In genomic region chr1:226541631-226542622, GRCh38 we compare ENCODE assay signal across 14 cellular contexts. TPM values are rescaled to one million over a fixed set of nuclear protein-coding genes. Genes with fewer than 3 reads are reported as not detected.
DNase-seq lines count a peak whose midpoint lies in the region; ATAC-seq and TF ChIP-seq lines count a peak whose summit lies in the region.
"Had no signal": no experiment of that assay in that cellular context is flagged by ENCODE, and none has a peak within 500 bp of the region (broad histone marks: within the 10 kb centered on the region; RNA-seq: fewer than 3 reads in every experiment).

No MANE protein-coding gene starts in this region.

- H3K4me3 ChIP-seq in epithelial cell of esophagus (ENCODE audit: low read length), result no peak overlapping the region
- H3K4me3 ChIP-seq in neuronal stem cell (ENCODE audit: low read length in 2 of 2), result no peak overlapping the region
- H3K4me3 ChIP-seq: BLaER1 treated with 17β-estradiol and CSF1 and Interleukin-3, amounts not matched to agents 10 nM and 100 nM; skin epidermis had no signal

- no peak overlapping the region for H2BK5ac ChIP-seq in neuronal stem cell (ENCODE audit: low read length)

- no peak overlapping the region for H3K18ac ChIP-seq in neuronal stem cell (ENCODE audit: low read length)

- WGBS in neuronal stem cell (ENCODE audit: extremely low coverage in 2 of 2, insufficient read length in 2 of 2, insufficient replicate concordance in 1 of 2), 2 donors, result no CpG with 5 or more reads among the region's 14 CpGs

- H2BK15ac ChIP-seq in neuronal stem cell (ENCODE audit: low read length), result no peak overlapping the region

- DNase-seq in DMS53 (lab: John Stamatoyannopoulos, UW) (peak; percentile 82), NCI-H345 treated with DMSO at 0.1 percent for 48 hours (lab: John Stamatoyannopoulos, UW; ENCODE audit: unreplicated experiment) (peak; percentile 59), epithelial cell of esophagus (ENCODE audit: low read depth) (peak; percentile 53), neuronal stem cell (ENCODE audit: low spot score) (no peak), hepatic stellate cell (ENCODE audit: low spot score) (no peak), Kasumi-1 (lab: John Stamatoyannopoulos, UW) (no peak), AG08395 (ENCODE audit: low spot score) (no peak)
- DNase-seq: activated CD4-positive, alpha-beta T cell treated with anti-CD3 and anti-CD28 coated beads, Interleukin-2, amount 10 ng/mL, durations not matched to agents 7 days and 5 days; activated T-cell treated with anti-CD3 and anti-CD28 coated beads, Interleukin-2, amount 50 U/mL, for 4 hours; islet precursor cell had no signal

- TF ChIP-seq CTCF in epithelial cell of esophagus (IDR thresholded peaks at IDR 0.05; ENCODE audit: insufficient read depth, low read depth, low read length, missing control alignments), result no peak

- no peak overlapping the region for H2BK120ac ChIP-seq in neuronal stem cell (ENCODE audit: low read depth, low read length)

- H3K23ac ChIP-seq in neuronal stem cell (ENCODE audit: low read depth, low read length, poor library complexity), result peak overlapping the region; percentile 27

- H3K79me1 ChIP-seq in neuronal stem cell (ENCODE audit: low read depth, low read length), result no peaks in the 10 kb centered on the region

- H3K14ac ChIP-seq in neuronal stem cell (ENCODE audit: low read length), result no peak overlapping the region

- H4K91ac ChIP-seq in neuronal stem cell (ENCODE audit: low read depth, low read length, poor library complexity), result no peak overlapping the region

- ATAC-seq in GM21528 (IDR thresholded peaks at IDR 0.05; ENCODE audit: low FRiP score, unreplicated experiment), result no peak
- ATAC-seq: activated T-cell treated with anti-CD3 and anti-CD28 coated beads, Interleukin-2, amount 50 U/mL, for 4 hours; Panc1 had no signal

- H3K9ac ChIP-seq in neuronal stem cell (ENCODE audit: low read depth, low read length, poor library complexity), result no peak overlapping the region
- H3K9ac ChIP-seq: BLaER1 treated with 17β-estradiol and CSF1 and Interleukin-3, amounts not matched to agents 10 nM and 100 nM had no signal

- H3K9me3 ChIP-seq in neuronal stem cell (replicated peaks in 1 of 2; ENCODE audit: control insufficient read depth in 2 of 2, insufficient read depth in 1 of 2, low read depth in 1 of 2, low read length in 2 of 2), result no peaks in the 10 kb centered on the region
- H3K9me3 ChIP-seq: BLaER1 treated with 17β-estradiol and CSF1 and Interleukin-3, amounts not matched to agents 10 nM and 100 nM had no signal

- H3K27me3 ChIP-seq in neuronal stem cell (ENCODE audit: control insufficient read depth in 3 of 3, insufficient read depth in 3 of 3, low read depth in 1 of 3, low read length in 3 of 3), result peaks cover 0 to 34% (median 0%) of the 10 kb centered on the region in 3 experiments

- no peak overlapping the region for H2AFZ ChIP-seq in neuronal stem cell (ENCODE audit: low read length)

- no peak overlapping the region for H3K27ac ChIP-seq in neuronal stem cell (replicated peaks; ENCODE audit: low read length)
- H3K27ac ChIP-seq: BLaER1 treated with 17β-estradiol and CSF1 and Interleukin-3, amounts not matched to agents 10 nM and 100 nM; skin epidermis had no signal

- H3K36me3 ChIP-seq in neuronal stem cell (replicated peaks in 1 of 2; ENCODE audit: control insufficient read depth in 2 of 2, insufficient read depth in 2 of 2, low read length in 2 of 2), result no peaks in the 10 kb centered on the region
- H3K36me3 ChIP-seq: BLaER1 treated with 17β-estradiol and CSF1 and Interleukin-3, amounts not matched to agents 10 nM and 100 nM had no signal

- H3K4ac ChIP-seq in neuronal stem cell (ENCODE audit: low read length), result no peak overlapping the region

- no peak overlapping the region for H2AK5ac ChIP-seq in neuronal stem cell (ENCODE audit: low read depth, low read length)

- H3K4me1 ChIP-seq in neuronal stem cell (ENCODE audit: control insufficient read depth in 2 of 2, insufficient read depth in 1 of 2, low read depth in 1 of 2, low read length in 2 of 2), result no peaks in the 10 kb centered on the region
- H3K4me1 ChIP-seq: BLaER1 treated with 17β-estradiol and CSF1 and Interleukin-3, amounts not matched to agents 10 nM and 100 nM had no signal

- H3K4me2 ChIP-seq in neuronal stem cell (ENCODE audit: insufficient read depth, low read length, poor library complexity, severe bottlenecking), result no peak overlapping the region
- H3K4me2 ChIP-seq: BLaER1 treated with 17β-estradiol and CSF1 and Interleukin-3, amounts not matched to agents 10 nM and 100 nM had no signal

- H4K8ac ChIP-seq in neuronal stem cell (ENCODE audit: low read depth, low read length), result no peak overlapping the region

- H2BK12ac ChIP-seq in neuronal stem cell (ENCODE audit: low read length), result no peak overlapping the region

RNA-seq across cellular contexts. Expression of gene STUM, which starts 6.6 kb away (rescaled TPM):
- 0.25 TPM for polyA plus RNA-seq in neuronal stem cell (2013, experiment 1 of 2)
- polyA plus RNA-seq in neuronal stem cell (2013, experiment 2 of 2), result 0.28 TPM

Comparison
In these comparisons a context has a peak if more than half of its experiments do, and no peak if none do; other contexts are left out.
1. DNase-seq: peak in DMS53 (single experiment), NCI-H345 treated with DMSO at 0.1 percent for 48 hours (single experiment) and epithelial cell of esophagus (single experiment); none in neuronal stem cell (single experiment), hepatic stellate cell (single experiment), Kasumi-1 (0 of 2) and AG08395 (single experiment).